ENCODE assay signal across 8 cellular contexts in the genomic region with DNA sequence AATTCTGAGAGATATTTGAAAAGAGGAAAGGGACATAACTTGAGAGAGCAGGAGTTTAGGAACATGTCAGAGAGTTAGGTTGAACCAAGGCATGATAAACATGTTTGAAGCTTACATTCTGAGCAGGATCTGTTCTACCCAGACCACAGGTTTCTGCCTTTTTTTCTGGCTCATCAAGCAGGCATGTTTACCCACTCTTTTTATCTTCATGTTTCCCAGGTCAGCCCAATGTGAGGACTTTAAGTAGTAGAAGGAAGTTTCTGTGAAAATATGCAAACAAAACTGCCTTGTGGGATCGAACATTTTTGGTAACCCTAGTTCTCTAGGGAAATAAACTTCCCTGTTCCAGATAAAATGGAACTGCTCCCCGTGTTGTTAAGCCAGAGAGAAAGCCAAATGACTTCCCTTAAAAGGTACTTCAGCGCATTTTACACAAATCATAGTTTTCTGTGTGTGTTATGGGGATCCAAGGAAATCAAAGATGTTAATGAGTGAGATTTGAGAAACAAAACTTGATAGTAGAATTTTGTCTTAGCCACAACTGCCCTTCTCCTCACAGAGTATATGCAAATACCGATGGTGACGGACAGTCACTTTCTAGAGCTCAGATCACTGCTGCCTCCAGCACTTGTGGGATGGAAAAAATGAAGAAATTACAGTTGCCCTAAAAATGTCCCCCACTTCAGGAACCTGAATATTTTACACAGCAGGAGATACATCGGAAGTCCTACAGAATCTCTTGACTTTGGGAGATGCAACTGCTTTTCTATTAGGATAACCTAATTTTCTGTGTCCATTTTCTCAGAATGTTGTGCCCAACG. TPM values are rescaled to one million over a fixed set of nuclear protein-coding genes. Genes with fewer than 3 reads are reported as not detected.
DNase-seq lines count a peak whose midpoint lies in the region; FAIRE-seq and TF ChIP-seq lines count a peak whose summit lies in the region.

No MANE protein-coding gene starts in this region.

- H3K27me3 ChIP-seq in CD8-positive, alpha-beta memory T cell (ENCODE audit: insufficient read depth, low read length, poor library complexity, severe bottlenecking), result no peaks in the 10 kb centered on the region
- no peaks in the 10 kb centered on the region for H3K27me3 ChIP-seq in SJSA1 (replicated peaks)

- no peak for TF ChIP-seq CTCF in nephron progenitor cell (IDR thresholded peaks at IDR 0.05)

- peaks cover 0 to 12% of the 10 kb centered on the region in 2 donors for H3K27me3 Mint-ChIP-seq in CD8-positive, alpha-beta memory T cell
- H3K27me3 Mint-ChIP-seq in nephron progenitor cell (ENCODE audit: low read depth, poor library complexity), result peaks cover 33% of the 10 kb centered on the region

- peak overlapping the region; percentile 99 for H3K27ac ChIP-seq in CD8-positive, alpha-beta memory T cell (ENCODE audit: low read depth, low read length)
- H3K27ac ChIP-seq in SJSA1 (peak overlapping the region; percentile 79), epithelial cell of prostate (peak overlapping the region; percentile 69)

- POLR2A ChIA-PET in CD8-positive, alpha-beta memory T cell (lab: Charles Lee), result interaction anchor here (0.8 to 4.3 kb wide), 8 partner anchors 12 to 413 kb away, joined by 3 to 95 read pairs (median 18); partner anchors contain the start of genes AP4B1, DCLRE1B and RSBN1

- H3K27ac Mint-ChIP-seq in CD8-positive, alpha-beta memory T cell, result peak overlapping the region; percentile 98 to 100 (median 100)
- H3K27ac Mint-ChIP-seq in nephron progenitor cell, result peak overlapping the region; percentile 96

- peak; percentile 23 for FAIRE-seq in H54 (lab: Jason Lieb, UNC)

- DNase-seq in CD8-positive, alpha-beta memory T cell, result no peak
- DNase-seq in H54 (ENCODE audit: insufficient read length, low spot score) (no peak), SJSA1 (ENCODE audit: low read depth in 1 of 2, low spot score in 2 of 2) (no peak), epithelial cell of prostate (ENCODE audit: low read depth, low spot score) (no peak), nephron progenitor cell (no peak), NCI-H2196 treated with DMSO at 0.1 percent for 48 hours (lab: John Stamatoyannopoulos, UW; ENCODE audit: unreplicated experiment) (no peak), DMS79 treated with DMSO at 0.1 percent for 48 hours (lab: John Stamatoyannopoulos, UW) (no peak), cerebellar nuclear complex (lab: John Stamatoyannopoulos, UW) (no peak)

- H3K9me3 Mint-ChIP-seq in CD8-positive, alpha-beta memory T cell, result no peaks in the 10 kb centered on the region
- H3K9me3 Mint-ChIP-seq in nephron progenitor cell, result no peaks in the 10 kb centered on the region

- peak overlapping the region; percentile 94 to 100 (median 99) for H3K4me3 Mint-ChIP-seq in CD8-positive, alpha-beta memory T cell
- peak overlapping the region; percentile 91 for H3K4me3 Mint-ChIP-seq in nephron progenitor cell

- peaks cover 32% of the 10 kb centered on the region for H3K4me1 ChIP-seq in CD8-positive, alpha-beta memory T cell (ENCODE audit: insufficient read depth, low read length)
- peaks cover 25% of the 10 kb centered on the region for H3K4me1 ChIP-seq in SJSA1 (replicated peaks)

- no peaks in the 10 kb centered on the region for H3K9me3 ChIP-seq in CD8-positive, alpha-beta memory T cell (ENCODE audit: low read length)
- no peaks in the 10 kb centered on the region for H3K9me3 ChIP-seq in SJSA1 (replicated peaks)

- no peak for TF ChIP-seq POLR2A in H54 (IDR thresholded peaks at IDR 0.05; ENCODE audit: low read depth, low read length)

- H3K36me3 Mint-ChIP-seq in CD8-positive, alpha-beta memory T cell, result peaks cover 0 to 22% (median 2%) of the 10 kb centered on the region in 3 donors
- H3K36me3 Mint-ChIP-seq in nephron progenitor cell (ENCODE audit: low read depth), result no peaks in the 10 kb centered on the region

- H3K36me3 ChIP-seq in CD8-positive, alpha-beta memory T cell (ENCODE audit: insufficient read depth, low read length), result no peaks in the 10 kb centered on the region
- H3K36me3 ChIP-seq in SJSA1, result peaks cover 7% of the 10 kb centered on the region

- peaks cover 43 to 50% (median 47%) of the 10 kb centered on the region in 3 donors for H3K4me1 Mint-ChIP-seq in CD8-positive, alpha-beta memory T cell
- H3K4me1 Mint-ChIP-seq in nephron progenitor cell, result peaks cover 47% of the 10 kb centered on the region

- CTCF ChIA-PET in CD8-positive, alpha-beta memory T cell (lab: Charles Lee), result interaction anchor here (0.7 to 9.7 kb wide), 12 partner anchors 10 to 169 kb away, joined by 3 to 95 read pairs (median 8); partner anchors contain the start of genes AP4B1, DCLRE1B, PHTF1 and RSBN1

- H3K4me3 ChIP-seq in CD8-positive, alpha-beta memory T cell (ENCODE audit: low read length), result peak overlapping the region; percentile 92
- peak overlapping the region; percentile 92 for H3K4me3 ChIP-seq in SJSA1

RNA-seq across cellular contexts. Expression of gene HIPK1, which starts 0.8 kb away (rescaled TPM):
- total RNA-seq in CD8-positive, alpha-beta memory T cell, result 10 to 100 TPM; 80.9 to 81.2 TPM
- 19.4 TPM for polyA plus RNA-seq in CD8-positive, alpha-beta memory T cell
- 28.4 and 42.0 TPM in 2 replicates for total RNA-seq in SJSA1 (2014; rRNA removed; shearing (Covaris generic))

RNA-seq across cellular contexts. Expression of gene DCLRE1B, which starts 23.2 kb away (rescaled TPM):
- total RNA-seq in CD8-positive, alpha-beta memory T cell, result 10 to 100 TPM; 31.2 to 32.1 TPM
- 5.1 TPM for polyA plus RNA-seq in CD8-positive, alpha-beta memory T cell
- total RNA-seq in SJSA1 (2014; rRNA removed; shearing (Covaris generic)), result 8.5 and 14.8 TPM in 2 replicates

RNA-seq across cellular contexts. Expression of gene AP4B1, which starts 23.7 kb away (rescaled TPM):
- 10 to 100 TPM; 33.7 to 36.2 TPM for total RNA-seq in CD8-positive, alpha-beta memory T cell
- 12.1 TPM for polyA plus RNA-seq in CD8-positive, alpha-beta memory T cell
- total RNA-seq in SJSA1 (2014; rRNA removed; shearing (Covaris generic)), result 17.3 and 23.4 TPM in 2 replicates

RNA-seq across cellular contexts. Expression of gene BCL2L15, which starts 41.0 kb away (rescaled TPM):
- total RNA-seq in CD8-positive, alpha-beta memory T cell, result 1 to 10 TPM; 1.2 to 1.9 TPM
- not detected for polyA plus RNA-seq in CD8-positive, alpha-beta memory T cell
- 0.03 and 0.13 TPM in 2 replicates for total RNA-seq in SJSA1 (2014; rRNA removed; shearing (Covaris generic))

RNA-seq across cellular contexts. Expression of gene OLFML3, which starts 50.9 kb away (rescaled TPM):
- under 1 TPM; 0.18 to 0.24 TPM for total RNA-seq in CD8-positive, alpha-beta memory T cell
- not detected for polyA plus RNA-seq in CD8-positive, alpha-beta memory T cell
- 55.2 and 58.2 TPM in 2 replicates for total RNA-seq in SJSA1 (2014; rRNA removed; shearing (Covaris generic))
